ENCODE assay signal across 8 cellular contexts in genomic region chr16:49528035-49528434, GRCh38.
DNase-seq lines count a peak whose midpoint lies in the region; ATAC-seq and TF ChIP-seq lines count a peak whose summit lies in the region.

No MANE protein-coding gene starts in this region.

- peak overlapping the region; percentile 63 for H3K4me2 ChIP-seq in skeletal muscle satellite cell (ENCODE audit: low read length)

- H3K4me3 ChIP-seq in gastroesophageal sphincter = peak overlapping the region; percentile 12 to 41
- peak overlapping the region; percentile 36 for H3K4me3 ChIP-seq in skeletal muscle satellite cell (ENCODE audit: low read length)

- no peak for TF ChIP-seq POLR2A in gastroesophageal sphincter (IDR thresholded peaks at IDR 0.05)

- TF ChIP-seq CTCF in VCaP (conservative IDR thresholded peaks at IDR 0.05) (no peak), gastroesophageal sphincter (IDR thresholded peaks at IDR 0.05) (no peak)

- no peak overlapping the region for H3K9ac ChIP-seq in skeletal muscle satellite cell (ENCODE audit: low read depth, low read length)

- 2 to 33% methylated on average over 6 to 7 of the region's 16 CpGs for WGBS in gastroesophageal sphincter (ENCODE audit: low coverage in 1 of 2), 2 donors

- no peak for TF ChIP-seq EP300 in gastroesophageal sphincter (IDR thresholded peaks at IDR 0.05)

- H3K27ac ChIP-seq in VCaP = peak overlapping the region; percentile 43
- H3K27ac ChIP-seq in gastroesophageal sphincter = peak overlapping the region in 3 of 4 donors; percentile 35 to 58 (median 39)

- peaks cover 0 to 6% of the 10 kb centered on the region in 2 donors for H3K36me3 ChIP-seq in gastroesophageal sphincter
- H3K36me3 ChIP-seq in skeletal muscle satellite cell (ENCODE audit: insufficient read depth, low read length) = no peaks in the 10 kb centered on the region

- DNase-seq in ELF-1 (ENCODE audit: low read depth, low spot score) = peak; percentile 64
- no peak for DNase-seq in NCI-H226
- no peak for DNase-seq in NCI-H345 (lab: John Stamatoyannopoulos, UW)
- DNase-seq in iPS-NIHi11 (ENCODE audit: low spot score) = no peak
- no peak for DNase-seq in globus pallidus (ENCODE audit: low spot score)

- H3K27me3 ChIP-seq in gastroesophageal sphincter (no peaks in the 10 kb centered on the region), skeletal muscle satellite cell (ENCODE audit: control insufficient read depth, insufficient read depth, low read length) (peaks cover 5% of the 10 kb centered on the region)

- H3K4me1 ChIP-seq in gastroesophageal sphincter (peaks cover 0 to 14% (median 0%) of the 10 kb centered on the region in 3 donors), skeletal muscle satellite cell (ENCODE audit: control insufficient read depth, insufficient read depth, low read length) (no peaks in the 10 kb centered on the region)

- peak; percentile 50 for ATAC-seq in gastroesophageal sphincter

- H3K9me3 ChIP-seq in gastroesophageal sphincter (no peaks in the 10 kb centered on the region), skeletal muscle satellite cell (replicated peaks; ENCODE audit: low read length) (no peaks in the 10 kb centered on the region)
